ENCODE assay signal across 9 cellular contexts in genomic region chrX:2325076-2325784, GRCh38.
DNase-seq lines count a peak whose midpoint lies in the region; ATAC-seq and TF ChIP-seq lines count a peak whose summit lies in the region.
"Had no signal": no experiment of that assay in that cellular context is flagged by ENCODE, and none has a peak within 500 bp of the region (broad histone marks: within the 10 kb centered on the region; RNA-seq: fewer than 3 reads in every experiment).

No MANE protein-coding gene starts in this region.

- H3K4me3 Mint-ChIP-seq in immature natural killer cell: peak overlapping the region; percentile 88 to 96 (median 94)

- no peaks in the 10 kb centered on the region for H3K9me3 ChIP-seq in ascending aorta

- peak overlapping the region; percentile 71 to 78 for H3K27ac ChIP-seq in ascending aorta
- H3K27ac ChIP-seq: foreskin keratinocyte had no signal

- peaks cover 0 to 3% (median 0%) of the 10 kb centered on the region in 3 donors for H3K27me3 Mint-ChIP-seq in immature natural killer cell (ENCODE audit: low read depth in 3 of 3)

- no peaks in the 10 kb centered on the region for H3K4me1 ChIP-seq in ascending aorta
- H3K4me1 ChIP-seq: foreskin keratinocyte had no signal

- DNase-seq in AG08395 (ENCODE audit: low spot score): peak; percentile 69
- peak; percentile 46 to 90 for DNase-seq in ascending aorta (ENCODE audit: low spot score in 2 of 2)
- DNase-seq in immature natural killer cell: peak; percentile 52 to 65 (median 53)
- peak; percentile 5 for DNase-seq in stimulated activated CD4-positive, alpha-beta T cell treated with anti-CD3 and anti-CD28 coated beads, Interleukin-4, amount 100 ng/mL, for 1 hour
- DNase-seq in dedifferentiated amniotic fluid mesenchymal stem cell (ENCODE audit: extremely low spot score): no peak
- DNase-seq in iPS-NIHi7 (ENCODE audit: extremely low spot score): no peak
- no peak for DNase-seq in cortex of kidney (lab: John Stamatoyannopoulos, UW)

- peak overlapping the region; percentile 66 to 98 (median 89) for H3K27ac Mint-ChIP-seq in immature natural killer cell

- peak overlapping the region; percentile 61 to 67 for H3K4me3 ChIP-seq in ascending aorta

- no peaks in the 10 kb centered on the region for H3K36me3 Mint-ChIP-seq in immature natural killer cell

- peak; percentile 50 for ATAC-seq in GM21529 (IDR thresholded peaks at IDR 0.05; ENCODE audit: unreplicated experiment)
- ATAC-seq: foreskin keratinocyte had no signal

- no peak for TF ChIP-seq CTCF in ascending aorta (IDR thresholded peaks at IDR 0.05)

- no peaks in the 10 kb centered on the region for H3K9me3 Mint-ChIP-seq in immature natural killer cell

- no peaks in the 10 kb centered on the region for H3K36me3 ChIP-seq in ascending aorta

- peaks cover 13 to 24% of the 10 kb centered on the region in 2 donors for H3K4me1 Mint-ChIP-seq in immature natural killer cell

- H3K27me3 ChIP-seq in ascending aorta: no peaks in the 10 kb centered on the region
- H3K27me3 ChIP-seq: foreskin keratinocyte had no signal

- intact Hi-C loops in ascending aorta (cut with DNase I): loop anchor here (2.0 to 10.0 kb wide), 5 partner anchors 177 to 1333 kb away; partner anchors contain the start of genes AKAP17A, DHRSX, SLC25A6 and ZBED1

Comparison
In these comparisons a context has a peak if more than half of its experiments do, and no peak if none do; other contexts are left out.
1. DNase-seq: peak in AG08395 (single experiment), ascending aorta (2 of 2), immature natural killer cell (3 of 3) and stimulated activated CD4-positive, alpha-beta T cell treated with anti-CD3 and anti-CD28 coated beads, Interleukin-4, amount 100 ng/mL, for 1 hour (single experiment); none in dedifferentiated amniotic fluid mesenchymal stem cell (single experiment), iPS-NIHi7 (single experiment) and cortex of kidney (single experiment).